In genomic region chr1:145272841-145273240, GRCh38 we compare ENCODE assay signal across 7 cellular contexts. TPM values are rescaled to one million over a fixed set of nuclear protein-coding genes. Genes with fewer than 3 reads are reported as not detected.
"Had no signal": no experiment of that assay in that cellular context is flagged by ENCODE, and none has a peak within 500 bp of the region (broad histone marks: within the 10 kb centered on the region; RNA-seq: fewer than 3 reads in every experiment).

No MANE protein-coding gene starts in this region.

RNA-seq across cellular contexts. Expression of gene PPIAL4D, which starts 30.9 kb away (rescaled TPM):
- total RNA-seq: GM23248, GM23338, H1, H4, H7, H9, HFFc6 had no signal
- polyA plus RNA-seq: GM23248, GM23338, H1 had no signal
